ENCODE assay signal across 11 cellular contexts in genomic region chr2:237689569-237690131, GRCh38.
A peak's percentile ranks its signal among the peaks of the same experiment; 100 is the strongest.
DNase-seq lines count a peak whose midpoint lies in the region; ATAC-seq, FAIRE-seq and TF ChIP-seq lines count a peak whose summit lies in the region.
"Had no signal": no experiment of that assay in that cellular context is flagged by ENCODE, and none has a peak within 500 bp of the region (broad histone marks: within the 10 kb centered on the region; RNA-seq: fewer than 3 reads in every experiment).

No MANE protein-coding gene starts in this region.

- peaks cover 39% of the 10 kb centered on the region for H3K4me1 ChIP-seq in A549
- H3K4me1 ChIP-seq in mammary epithelial cell (ENCODE audit: insufficient read depth, low read length), result peaks cover 52% of the 10 kb centered on the region
- H3K4me1 ChIP-seq in mucosa of descending colon (ENCODE audit: low read depth), result peaks cover 50% of the 10 kb centered on the region
- H3K4me1 ChIP-seq in smooth muscle cell (ENCODE audit: low read depth), result peaks cover 12% of the 10 kb centered on the region

- in situ Hi-C loops in mammary epithelial cell (cut with MboI; ENCODE audit: low sequenced_read_pairs in 2 of 2), result no loop called here

- peak overlapping the region; percentile 10; the same call in 1 of the 3 replicates for H3K4me2 ChIP-seq in A549
- H3K4me2 ChIP-seq in mammary epithelial cell (ENCODE audit: insufficient read depth, low read depth, low read length), result no peak overlapping the region
- no peak overlapping the region for H3K4me2 ChIP-seq in smooth muscle cell

- peaks cover 25% of the 10 kb centered on the region for H3K79me2 ChIP-seq in mammary epithelial cell (ENCODE audit: insufficient read depth, low read length)
- peaks cover 24% of the 10 kb centered on the region for H3K79me2 ChIP-seq in smooth muscle cell (ENCODE audit: low read depth)

- H4K20me1 ChIP-seq in mammary epithelial cell (ENCODE audit: insufficient read depth, low read length), result no peaks in the 10 kb centered on the region
- H4K20me1 ChIP-seq in smooth muscle cell (ENCODE audit: low read depth), result peaks cover 21% of the 10 kb centered on the region

- no peak for FAIRE-seq in A549 (lab: Jason Lieb, UNC)
- FAIRE-seq: islet of Langerhans had no signal

- DNase-seq in A549 (ENCODE audit: low read depth in 1 of 2, low spot score in 1 of 2) (no peak), HT1080 (ENCODE audit: low read depth) (peak; percentile 64), mammary epithelial cell (no peak), mucosa of descending colon (peak in 2 of 3 donors; percentile 72 to 79), smooth muscle cell (lab: John Stamatoyannopoulos, UW; ENCODE audit: unreplicated experiment) (no peak), GM10248 (ENCODE audit: extremely low spot score) (no peak), OCI-M1 (lab: John Stamatoyannopoulos, UW) (no peak)
- DNase-seq: activated gamma-delta T cell, NCI-H2107 had no signal

- no peak for TF ChIP-seq CTCF in A549 (IDR thresholded peaks at IDR 0.05)
- no peak for TF ChIP-seq CTCF in mammary epithelial cell (conservative IDR thresholded peaks at IDR 0.05 in 1 of 2, IDR thresholded peaks at IDR 0.05 in 1 of 2; ENCODE audit: extremely low read depth in 1 of 2, insufficient read depth in 1 of 2, low read depth in 1 of 2, low read length in 2 of 2)
- TF ChIP-seq CTCF in mucosa of descending colon (IDR thresholded peaks at IDR 0.05), result no peak
- TF ChIP-seq CTCF in smooth muscle cell (IDR thresholded peaks at IDR 0.05; ENCODE audit: borderline replicate concordance, insufficient read depth, poor library complexity, severe bottlenecking), result no peak
- no peak for TF ChIP-seq CTCF in GM10248 (IDR thresholded peaks at IDR 0.05; ENCODE audit: control extremely low read depth, extremely low read depth, low read depth, missing control alignments)

- H3K9me3 ChIP-seq in A549 (no peaks in the 10 kb centered on the region), mammary epithelial cell (replicated peaks; ENCODE audit: insufficient read depth, low read length) (no peaks in the 10 kb centered on the region), mucosa of descending colon (no peaks in the 10 kb centered on the region), smooth muscle cell (replicated peaks; ENCODE audit: low read depth) (no peaks in the 10 kb centered on the region)

- TF ChIP-seq POLR2A in A549 (IDR thresholded peaks at IDR 0.05; ENCODE audit: low read length), result no peak

- H3K9ac ChIP-seq in mammary epithelial cell (ENCODE audit: insufficient read depth, low read length) (no peak overlapping the region), smooth muscle cell (ENCODE audit: low read depth) (no peak overlapping the region)

- ATAC-seq in A549 (no peak), mucosa of descending colon (no peak), GM18498 (IDR thresholded peaks at IDR 0.05; ENCODE audit: unreplicated experiment) (no peak)

- peaks cover 19% of the 10 kb centered on the region for H3F3A ChIP-seq in smooth muscle cell (ENCODE audit: low read depth)

- POLR2A ChIA-PET in A549 (lab: Yijun Ruan, JAX), result no interaction called here
- POLR2A ChIA-PET in GM10248 (lab: Yijun Ruan, JAX), result no interaction called here

- dilution Hi-C loops in mammary epithelial cell (cut with HindIII; ENCODE audit: low sequenced_read_pairs), result no loop called here

- H2AFZ ChIP-seq in mammary epithelial cell (ENCODE audit: low read depth, low read length) (peak overlapping the region; percentile 43), smooth muscle cell (ENCODE audit: low read depth) (no peak overlapping the region)

- H3K36me3 ChIP-seq in mammary epithelial cell (ENCODE audit: insufficient read depth, low read length), result no peaks in the 10 kb centered on the region
- no peaks in the 10 kb centered on the region for H3K36me3 ChIP-seq in mucosa of descending colon (ENCODE audit: low read depth)
- no peaks in the 10 kb centered on the region for H3K36me3 ChIP-seq in smooth muscle cell (ENCODE audit: low read depth)

- TF ChIP-seq EP300 in A549 (IDR thresholded peaks at IDR 0.05), result no peak

- WGBS in A549 (ENCODE audit: missing lambda C conversion rate), result 100% methylated on average over 5 of the region's 5 CpGs
- WGBS in mammary epithelial cell (ENCODE audit: low coverage, missing lambda C conversion rate), result 61% methylated on average over 5 of the region's 5 CpGs
- WGBS in smooth muscle cell (ENCODE audit: low lambda C conversion rate), result 80% methylated on average over 5 of the region's 5 CpGs

- no peaks in the 10 kb centered on the region for H3K27me3 ChIP-seq in mammary epithelial cell (ENCODE audit: insufficient read depth, low read length)
- H3K27me3 ChIP-seq in smooth muscle cell (ENCODE audit: low read depth), result no peaks in the 10 kb centered on the region

- no TSS peak for BruUV-seq in mammary epithelial cell (replicated peaks; lab: Mats Ljungman, UMichigan)

- H3K4me3 ChIP-seq in A549, result no peak overlapping the region
- no peak overlapping the region for H3K4me3 ChIP-seq in mammary epithelial cell (replicated peaks in 1 of 3; ENCODE audit: insufficient read depth in 1 of 3, low read depth in 2 of 3, low read length in 3 of 3)
- no peak overlapping the region for H3K4me3 ChIP-seq in mucosa of descending colon
- H3K4me3 ChIP-seq in smooth muscle cell, result no peak overlapping the region

- H3K27ac ChIP-seq in A549 (peak overlapping the region in 1 of 2 experiments; percentile 34; a peak in 1 of 6 replicates), mammary epithelial cell (ENCODE audit: insufficient read depth, low read depth, low read length) (peak overlapping the region; percentile 33), smooth muscle cell (ENCODE audit: low read depth) (no peak overlapping the region)

- intact Hi-C loops in mammary epithelial cell (cut with micrococcal nuclease) (loop anchor here (5.0 kb wide), 1 partner anchor 598 kb away; the partner anchor contains the start of gene PER2), mucosa of descending colon (cut with DNase I, micrococcal nuclease) (no loop called here)

- no peak for TF ChIP-seq RAD21 in A549 (conservative IDR thresholded peaks at IDR 0.05 in 1 of 2, IDR thresholded peaks at IDR 0.05 in 1 of 2)

- CTCF ChIA-PET in A549 (lab: Yijun Ruan, JAX) (interaction anchor here (1.0 to 6.0 kb wide), 3 partner anchors 16 to 234 kb away, joined by 3 to 63 read pairs (median 60); no protein-coding TSS in a partner anchor), mammary epithelial cell (lab: Charles Lee; ENCODE audit: low non-redundant PET) (no interaction called here), GM10248 (lab: Yijun Ruan, JAX) (interaction anchor here (1.1 to 9.4 kb wide), 5 partner anchors 11 to 85 kb away, joined by 3 to 120 read pairs (median 4); no protein-coding TSS in a partner anchor)

TF ChIP-seq in A549, 52 proteins besides CTCF, POLR2A, EP300 and RAD21:
- TF ChIP-seq HMGXB4 (CRISPR knock-in tag; IDR thresholded peaks at IDR 0.05; ENCODE audit: borderline replicate concordance) (no peak), FOSL2 (IDR thresholded peaks at IDR 0.05) (no peak), FOSL2 (CRISPR knock-in tag; IDR thresholded peaks at IDR 0.05) (no peak), FOXS1 (CRISPR knock-in tag; IDR thresholded peaks at IDR 0.05) (no peak), RNF2 (IDR thresholded peaks at IDR 0.05; ENCODE audit: borderline replicate concordance, low read depth) (no peak), HOXA7 (CRISPR knock-in tag; IDR thresholded peaks at IDR 0.05) (no peak)

Comparison
In these comparisons a context has a peak if more than half of its experiments do, and no peak if none do; other contexts are left out.
1. DNase-seq: peak in HT1080 (single experiment) and mucosa of descending colon (2 of 3); none in A549 (0 of 2), mammary epithelial cell (single experiment), smooth muscle cell (single experiment), GM10248 (single experiment) and OCI-M1 (single experiment).